Comparison of ENCODE assay signal across 11 cellular contexts in the genomic region with DNA sequence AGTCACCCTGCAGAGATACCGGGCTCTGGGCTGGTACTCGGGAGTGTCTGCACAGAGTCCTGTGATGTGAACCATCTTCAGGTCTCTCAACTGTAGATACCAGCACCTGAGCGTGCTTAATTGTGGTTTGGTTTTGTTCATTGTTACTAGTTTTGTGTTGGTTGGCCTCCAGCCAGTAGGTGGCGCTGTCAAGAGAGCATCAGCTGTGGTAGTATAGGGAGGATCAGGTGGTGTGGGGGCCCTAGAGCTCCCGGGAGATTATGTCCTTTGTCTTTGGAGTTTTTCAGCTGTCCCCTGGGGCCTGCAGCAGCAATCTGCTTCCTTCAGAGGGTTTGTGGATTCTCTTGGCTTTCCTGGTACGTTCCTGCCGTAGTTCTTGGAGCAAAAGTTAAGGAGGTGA.
DNase-seq lines count a peak whose midpoint lies in the region; ATAC-seq, FAIRE-seq and TF ChIP-seq lines count a peak whose summit lies in the region.
"Had no signal": no experiment of that assay in that cellular context is flagged by ENCODE, and none has a peak within 500 bp of the region (broad histone marks: within the 10 kb centered on the region; RNA-seq: fewer than 3 reads in every experiment).

No MANE protein-coding gene starts in this region.

- H3K79me2 ChIP-seq in DND-41 (ENCODE audit: insufficient read depth, low read length) (peaks cover 8% of the 10 kb centered on the region; the same call in 1 of the 2 replicates), keratinocyte (ENCODE audit: control insufficient read depth, insufficient read depth, low read length) (peaks cover 96% of the 10 kb centered on the region)

- H3K9ac ChIP-seq in DND-41 (ENCODE audit: low read depth, low read length) (no peak overlapping the region), keratinocyte (ENCODE audit: control insufficient read depth, extremely low read depth, insufficient read depth, low read length) (no peak overlapping the region)

- H4K20me1 ChIP-seq in DND-41 (ENCODE audit: insufficient read depth, low read length) (0 out of 2 replicates have a peak, but pooled peaks cover 4% of the 10 kb centered on the region), keratinocyte (ENCODE audit: control insufficient read depth, extremely low read depth, insufficient read depth, low read length) (peaks cover 23% of the 10 kb centered on the region)

- H3K4me1 ChIP-seq in DND-41 (ENCODE audit: insufficient read depth, low read length) (no peaks in the 10 kb centered on the region), keratinocyte (ENCODE audit: control insufficient read depth, extremely low read depth, insufficient read depth, low read length) (no peaks in the 10 kb centered on the region)

- ATAC-seq in DND-41 (ENCODE audit: insufficient read depth, low read depth) (no peak), GM19467 (IDR thresholded peaks at IDR 0.05; ENCODE audit: unreplicated experiment) (no peak)
- ATAC-seq: activated T-cell treated with anti-CD3 and anti-CD28 coated beads, Interleukin-2, amount 50 U/mL, for 4 hours; left colon had no signal

- FAIRE-seq in keratinocyte (lab: Jason Lieb, UNC): no peak

- H3K36me3 ChIP-seq in DND-41 (ENCODE audit: insufficient read depth, low read length) (no peaks in the 10 kb centered on the region), WERI-Rb-1 (no peaks in the 10 kb centered on the region), keratinocyte (ENCODE audit: control insufficient read depth in 2 of 2, extremely low read depth in 1 of 2, insufficient read depth in 2 of 2, low read length in 2 of 2) (no peaks in the 10 kb centered on the region)
- H3K36me3 ChIP-seq: thoracic aorta had no signal

- H2AFZ ChIP-seq in DND-41 (ENCODE audit: low read depth, low read length) (no peak overlapping the region), keratinocyte (ENCODE audit: control insufficient read depth, low read length) (no peak overlapping the region)

- in situ Hi-C loops in GM13977 (cut with MboI; ENCODE audit: low pct_unique_long_range_greater_than_20kb, low sequenced_read_pairs, unreplicated experiment): no loop called here

- dilution Hi-C loops in keratinocyte (cut with MboI; ENCODE audit: extremely low pct_ligation_motif_present, low sequenced_read_pairs): no loop called here

- H3K27me3 ChIP-seq in DND-41 (ENCODE audit: insufficient read depth, low read length, poor library complexity) (no peaks in the 10 kb centered on the region), WERI-Rb-1 (ENCODE audit: insufficient read depth, low read depth, severe bottlenecking) (no peaks in the 10 kb centered on the region), keratinocyte (ENCODE audit: control insufficient read depth, extremely low read depth, insufficient read depth, low read length) (no peaks in the 10 kb centered on the region)

- TF ChIP-seq CTCF in DND-41 (IDR thresholded peaks at IDR 0.05; ENCODE audit: borderline replicate concordance, extremely low read depth, low read length, poor library complexity, severe bottlenecking) (peak; percentile 62), GM13977 (IDR thresholded peaks at IDR 0.05; ENCODE audit: extremely low read depth, insufficient read depth, missing control alignments) (peak; percentile 18), WERI-Rb-1 (IDR thresholded peaks at IDR 0.05; ENCODE audit: low read depth, low read length) (peak; percentile 64), keratinocyte (optimal IDR thresholded peaks at IDR 0.05 in 1 of 3, IDR thresholded peaks at IDR 0.05 in 1 of 3, conservative IDR thresholded peaks at IDR 0.05 in 1 of 3; ENCODE audit: extremely low read depth in 1 of 3, insufficient read depth in 2 of 3, low read length in 3 of 3) (peak; percentile 33 to 41 (median 39))

- H3K4me2 ChIP-seq in DND-41 (ENCODE audit: insufficient read depth, low read length): no peak overlapping the region
- H3K4me2 ChIP-seq in keratinocyte (ENCODE audit: control insufficient read depth, extremely low read depth, insufficient read depth, low read depth, low read length): no peak overlapping the region

- no peak overlapping the region for H3K4me3 ChIP-seq in DND-41 (ENCODE audit: low read depth in 1 of 2, low read length in 2 of 2)
- H3K4me3 ChIP-seq in WERI-Rb-1 (ENCODE audit: low read depth, low read length): no peak overlapping the region
- no peak overlapping the region for H3K4me3 ChIP-seq in keratinocyte (ENCODE audit: control insufficient read depth in 2 of 3, extremely low read depth in 1 of 3, insufficient read depth in 2 of 3, low read depth in 1 of 3, low read length in 3 of 3)
- H3K4me3 ChIP-seq: thoracic aorta had no signal

- DNase-seq in DND-41 (peak; percentile 20), GM13977 (ENCODE audit: low spot score) (no peak), WERI-Rb-1 (peak; percentile 46), keratinocyte (ENCODE audit: low read depth, low spot score) (no peak), SK-N-DZ (ENCODE audit: low spot score) (no peak), NOMO-1 treated with dmso at 0.1 percent for 144 hours (lab: John Stamatoyannopoulos, UW; ENCODE audit: unreplicated experiment) (no peak)
- DNase-seq: activated T-cell treated with anti-CD3 and anti-CD28 coated beads, Interleukin-2, amount 50 U/mL, for 4 hours; left colon; NCI-H1417 had no signal

- H3K27ac ChIP-seq in DND-41 (ENCODE audit: low read length) (no peak overlapping the region), WERI-Rb-1 (no peak overlapping the region), keratinocyte (ENCODE audit: control insufficient read depth, insufficient read depth, low read length) (no peak overlapping the region)
- H3K27ac ChIP-seq: thoracic aorta had no signal

- H3K9me3 ChIP-seq in DND-41 (ENCODE audit: insufficient read depth, low read length, severe bottlenecking) (peaks cover 4% of the 10 kb centered on the region), WERI-Rb-1 (ENCODE audit: severe bottlenecking) (peaks cover 8% of the 10 kb centered on the region), keratinocyte (ENCODE audit: control insufficient read depth, low read depth, low read length) (no peaks in the 10 kb centered on the region)

- H3K9me1 ChIP-seq in keratinocyte (ENCODE audit: control insufficient read depth, extremely low read depth, insufficient read depth, low read length): peaks cover 4% of the 10 kb centered on the region

Comparison
In these comparisons a context has a peak if more than half of its experiments do, and no peak if none do; other contexts are left out.
1. DNase-seq: peak in DND-41 (single experiment) and WERI-Rb-1 (single experiment); none in GM13977 (single experiment), keratinocyte (single experiment), SK-N-DZ (single experiment) and NOMO-1 treated with dmso at 0.1 percent for 144 hours (single experiment).
2. Peak in every context shown above with its lines, with median percentiles within 50 percentile points of each other: CTCF ChIP-seq.